Comparison of ENCODE assay signal across 14 cellular contexts in genomic region chr6:14549319-14549770, GRCh38.
DNase-seq lines count a peak whose midpoint lies in the region; ATAC-seq and TF ChIP-seq lines count a peak whose summit lies in the region.
"Had no signal": no experiment of that assay in that cellular context is flagged by ENCODE, and none has a peak within 500 bp of the region (broad histone marks: within the 10 kb centered on the region; RNA-seq: fewer than 3 reads in every experiment).

No MANE protein-coding gene starts in this region.

- ATAC-seq in CD4-positive, alpha-beta T cell (ENCODE audit: poor library complexity), result no peak
- ATAC-seq: activated T-helper 17 cell treated with anti-CD3 and anti-CD28 coated beads, Interleukin-2, amount 50 U/mL, for 72 hours; GM12878 had no signal

- no peaks in the 10 kb centered on the region for H3K36me3 Mint-ChIP-seq in CD4-positive, alpha-beta T cell (ENCODE audit: low read depth)

- TF ChIP-seq CTCF in CD4-positive, alpha-beta T cell (IDR thresholded peaks at IDR 0.05), result no peak

- POLR2A ChIA-PET in CD4-positive, alpha-beta T cell (lab: Charles Lee), result no interaction called here

- DNase-seq in COLO668 (lab: John Stamatoyannopoulos, UW; ENCODE audit: unreplicated experiment) (peak; percentile 87), NCI-H128 (lab: John Stamatoyannopoulos, UW; ENCODE audit: unreplicated experiment) (peak; percentile 72), NCI-H526 treated with DMSO at 0.1 percent for 48 hours (lab: John Stamatoyannopoulos, UW) (peak; percentile 52), left kidney (ENCODE audit: low read depth, low spot score) (peak; percentile 41), germinal center (ENCODE audit: low spot score) (no peak), ecto neural progenitor cell (ENCODE audit: low spot score) (no peak)
- no peak for DNase-seq in CD4-positive, alpha-beta T cell
- DNase-seq in activated T-cell treated with anti-CD3 and anti-CD28 coated beads, Interleukin-2, amount 50 U/mL, for 1 hour, result no peak
- DNase-seq: activated CD4-positive, alpha-beta T cell treated with anti-CD3 and anti-CD28 coated beads for 48 hours; stimulated activated CD4-positive, alpha-beta T cell treated with anti-CD3 and anti-CD28 coated beads, Interleukin-4, amount 100 ng/mL, for 4 hours; stimulated activated naive CD4-positive, alpha-beta T cell treated with Interleukin-2 at 50 U/mL for 16 hours; T-helper 1 cell had no signal

- no peak overlapping the region for H3K27ac Mint-ChIP-seq in CD4-positive, alpha-beta T cell
- H3K27ac Mint-ChIP-seq: activated T-helper 17 cell treated with anti-CD3 and anti-CD28 coated beads, Interleukin-2, amount 50 U/mL, for 72 hours had no signal

- no peaks in the 10 kb centered on the region for H3K27me3 Mint-ChIP-seq in CD4-positive, alpha-beta T cell
- H3K27me3 Mint-ChIP-seq: activated T-helper 17 cell treated with anti-CD3 and anti-CD28 coated beads, Interleukin-2, amount 50 U/mL, for 72 hours had no signal

- no peaks in the 10 kb centered on the region for H3K9me3 ChIP-seq in CD4-positive, alpha-beta T cell (ENCODE audit: control insufficient read depth, low read length)

- CTCF ChIA-PET in CD4-positive, alpha-beta T cell (lab: Charles Lee), result no interaction called here

- H3K4me1 Mint-ChIP-seq in CD4-positive, alpha-beta T cell (ENCODE audit: low read depth), result no peaks in the 10 kb centered on the region
- H3K4me1 Mint-ChIP-seq: activated T-helper 17 cell treated with anti-CD3 and anti-CD28 coated beads, Interleukin-2, amount 50 U/mL, for 72 hours had no signal

- intact Hi-C loops in CD4-positive, alpha-beta T cell (cut with DNase I, micrococcal nuclease), result no loop called here

- H3K27me3 ChIP-seq in CD4-positive, alpha-beta T cell (ENCODE audit: control insufficient read depth, insufficient read depth, low read length), result no peaks in the 10 kb centered on the region

- no peaks in the 10 kb centered on the region for H3K9me3 Mint-ChIP-seq in CD4-positive, alpha-beta T cell
- H3K9me3 Mint-ChIP-seq: activated T-helper 17 cell treated with anti-CD3 and anti-CD28 coated beads, Interleukin-2, amount 50 U/mL, for 72 hours had no signal

- no peak overlapping the region for H3K27ac ChIP-seq in CD4-positive, alpha-beta T cell (ENCODE audit: low read depth, low read length)

- no peak overlapping the region for H3K4me3 Mint-ChIP-seq in CD4-positive, alpha-beta T cell
- H3K4me3 Mint-ChIP-seq: activated T-helper 17 cell treated with anti-CD3 and anti-CD28 coated beads, Interleukin-2, amount 50 U/mL, for 72 hours had no signal

Comparison
In these comparisons a context has a peak if more than half of its experiments do, and no peak if none do; other contexts are left out.
1. DNase-seq: peak in COLO668 (single experiment), NCI-H128 (single experiment), NCI-H526 treated with DMSO at 0.1 percent for 48 hours (single experiment) and left kidney (single experiment); none in germinal center (single experiment), ecto neural progenitor cell (single experiment), CD4-positive, alpha-beta T cell (0 of 10) and activated T-cell treated with anti-CD3 and anti-CD28 coated beads, Interleukin-2, amount 50 U/mL, for 1 hour (single experiment).